In the genomic region with DNA sequence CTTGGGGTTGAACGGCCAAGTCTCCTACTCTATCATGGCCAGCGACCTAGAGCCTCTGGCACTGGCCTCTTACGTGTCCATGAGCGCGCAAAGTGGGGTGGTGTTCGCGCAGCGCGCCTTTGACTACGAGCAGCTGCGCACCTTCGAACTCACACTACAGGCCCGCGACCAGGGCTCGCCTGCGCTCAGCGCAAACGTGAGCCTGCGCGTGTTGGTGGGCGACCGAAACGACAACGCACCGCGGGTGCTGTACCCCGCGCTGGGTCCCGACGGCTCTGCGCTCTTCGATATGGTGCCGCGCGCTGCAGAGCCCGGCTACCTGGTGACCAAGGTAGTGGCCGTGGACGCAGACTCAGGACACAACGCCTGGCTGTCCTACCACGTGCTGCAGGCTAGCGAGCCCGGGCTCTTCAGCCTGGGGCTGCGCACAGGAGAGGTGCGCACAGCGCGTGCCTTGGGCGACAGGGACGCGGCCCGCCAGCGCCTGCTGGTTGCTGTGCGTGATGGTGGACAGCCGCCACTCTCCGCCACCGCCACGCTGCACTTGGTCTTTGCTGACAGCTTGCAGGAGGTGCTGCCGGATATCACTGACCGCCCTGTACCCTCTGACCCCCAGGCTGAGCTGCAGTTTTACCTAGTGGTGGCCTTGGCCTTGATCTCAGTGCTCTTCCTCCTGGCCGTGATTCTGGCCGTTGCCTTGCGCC, we compare ENCODE assay signal across 25 cellular contexts. TPM values are rescaled to one million over a fixed set of nuclear protein-coding genes. Genes with fewer than 3 reads are reported as not detected.
DNase-seq lines count a peak whose midpoint lies in the region; ATAC-seq and TF ChIP-seq lines count a peak whose summit lies in the region.
"Had no signal": no experiment of that assay in that cellular context is flagged by ENCODE, and none has a peak within 500 bp of the region (broad histone marks: within the 10 kb centered on the region; RNA-seq: fewer than 3 reads in every experiment).

No MANE protein-coding gene starts in this region.

- DNase-seq in natural killer cell treated with Interleukin-12 subunit alpha and Interleukin-12 subunit beta and Interleukin-15 and Interleukin-18, amount 100 ng/mL, for 72 hours (ENCODE audit: low spot score): no peak
- DNase-seq in natural killer cell: no peak
- DNase-seq in endothelial cell (ENCODE audit: low spot score): no peak
- DNase-seq in posterior vena cava (ENCODE audit: low spot score): peak; percentile 74
- no peak for DNase-seq in activated CD4-positive, CD25-positive, alpha-beta regulatory T cell (lab: John Stamatoyannopoulos, UW)
- DNase-seq in erythroblast (lab: John Stamatoyannopoulos, UW): no peak
- DNase-seq: activated CD4-positive, alpha-beta T cell treated with anti-CD3 and anti-CD28 coated beads, Interleukin-2, amount 10 ng/mL, durations not matched to agents 7 days and 5 days; activated CD8-positive, alpha-beta memory T cell treated with anti-CD3 and anti-CD28 coated beads, Interleukin-2, amount 10 ng/mL, durations not matched to agents 7 days and 5 days; activated T-cell treated with anti-CD3 and anti-CD28 coated beads, Interleukin-2, amount 50 U/mL, for 48 hours; colonic mucosa; effector memory CD4-positive, alpha-beta T cell; foreskin melanocyte; mammary epithelial cell; NCI-H1694; NCI-H2171; NCI-H524 treated with DMSO at 0.1 percent for 48 hours; nucleus accumbens; retina; SHP77; stimulated activated CD4-positive, alpha-beta T cell treated with anti-CD3 and anti-CD28 coated beads, Interleukin-1b, Interleukin-23, amount 100 ng/mL, for 48 hours; stimulated activated CD8-positive, alpha-beta memory T cell treated with anti-CD3 and anti-CD28 coated beads, Interleukin-4, amount 100 ng/mL, for 48 hours; T1000; upper lobe of right lung had no signal

- intact Hi-C loops in natural killer cell (cut with micrococcal nuclease) (no loop called here), posterior vena cava (cut with DNase I) (no loop called here)

- no peak for ATAC-seq in natural killer cell treated with Interleukin-12 subunit alpha and Interleukin-12 subunit beta and Interleukin-15 and Interleukin-18, amount 100 ng/mL, for 72 hours
- no peak for ATAC-seq in natural killer cell
- no peak for ATAC-seq in HG03039 (IDR thresholded peaks at IDR 0.05; ENCODE audit: unreplicated experiment)
- ATAC-seq: activated CD8-positive, alpha-beta memory T cell treated with anti-CD3 and anti-CD28 coated beads, Interleukin-2, amount 10 ng/mL, durations not matched to agents 7 days and 5 days; esophagus mucosa; upper lobe of right lung had no signal

- no peak for TF ChIP-seq POLR2A in erythroblast (IDR thresholded peaks at IDR 0.05; ENCODE audit: low read length)

- peaks cover 4% of the 10 kb centered on the region for H3K9me3 Mint-ChIP-seq in natural killer cell treated with Interleukin-12 subunit alpha and Interleukin-12 subunit beta and Interleukin-15 and Interleukin-18, amount 100 ng/mL, for 72 hours
- H3K9me3 Mint-ChIP-seq in natural killer cell (peaks cover 0 to 2% of the 10 kb centered on the region in 2 donors), endothelial cell (ENCODE audit: unreplicated experiment) (peaks cover 30% of the 10 kb centered on the region)

- H3K36me3 Mint-ChIP-seq in natural killer cell treated with Interleukin-12 subunit alpha and Interleukin-12 subunit beta and Interleukin-15 and Interleukin-18, amount 100 ng/mL, for 72 hours: peaks cover 12% of the 10 kb centered on the region
- H3K36me3 Mint-ChIP-seq in natural killer cell: no peaks in the 10 kb centered on the region
- peaks cover 48% of the 10 kb centered on the region for H3K36me3 Mint-ChIP-seq in endothelial cell (ENCODE audit: low read depth, unreplicated experiment)

- H3K4me1 Mint-ChIP-seq in natural killer cell treated with Interleukin-12 subunit alpha and Interleukin-12 subunit beta and Interleukin-15 and Interleukin-18, amount 100 ng/mL, for 72 hours (ENCODE audit: low read depth in 2 of 2): peaks cover 6 to 10% of the 10 kb centered on the region in 2 donors
- peaks cover 5 to 11% of the 10 kb centered on the region in 2 donors for H3K4me1 Mint-ChIP-seq in natural killer cell
- H3K4me1 Mint-ChIP-seq in endothelial cell (ENCODE audit: unreplicated experiment): peaks cover 2% of the 10 kb centered on the region
- H3K4me1 Mint-ChIP-seq: activated CD4-positive, alpha-beta T cell treated with anti-CD3 and anti-CD28 coated beads, Interleukin-2, amount 10 ng/mL, durations not matched to agents 7 days and 5 days; activated CD8-positive, alpha-beta memory T cell treated with anti-CD3 and anti-CD28 coated beads, Interleukin-2, amount 10 ng/mL, durations not matched to agents 7 days and 5 days had no signal

- H3K27me3 Mint-ChIP-seq in natural killer cell treated with Interleukin-12 subunit alpha and Interleukin-12 subunit beta and Interleukin-15 and Interleukin-18, amount 100 ng/mL, for 72 hours: peaks cover 38 to 56% of the 10 kb centered on the region in 2 donors
- peaks cover 46 to 60% of the 10 kb centered on the region in 2 donors for H3K27me3 Mint-ChIP-seq in natural killer cell (ENCODE audit: low read depth in 2 of 2)
- peaks cover 2% of the 10 kb centered on the region for H3K27me3 Mint-ChIP-seq in endothelial cell (ENCODE audit: unreplicated experiment)

- no peak overlapping the region for H3K27ac Mint-ChIP-seq in natural killer cell treated with Interleukin-12 subunit alpha and Interleukin-12 subunit beta and Interleukin-15 and Interleukin-18, amount 100 ng/mL, for 72 hours
- no peak overlapping the region for H3K27ac Mint-ChIP-seq in natural killer cell
- no peak overlapping the region for H3K27ac Mint-ChIP-seq in endothelial cell (ENCODE audit: unreplicated experiment)
- H3K27ac Mint-ChIP-seq: activated CD8-positive, alpha-beta memory T cell treated with anti-CD3 and anti-CD28 coated beads, Interleukin-2, amount 10 ng/mL, durations not matched to agents 7 days and 5 days had no signal

- no peak for TF ChIP-seq CTCF in natural killer cell (IDR thresholded peaks at IDR 0.05)
- TF ChIP-seq CTCF in endothelial cell (IDR thresholded peaks at IDR 0.05; ENCODE audit: unreplicated experiment): no peak

- peak overlapping the region; percentile 12 for H3K4me3 Mint-ChIP-seq in natural killer cell treated with Interleukin-12 subunit alpha and Interleukin-12 subunit beta and Interleukin-15 and Interleukin-18, amount 100 ng/mL, for 72 hours
- H3K4me3 Mint-ChIP-seq in natural killer cell (no peak overlapping the region), endothelial cell (ENCODE audit: unreplicated experiment) (peak overlapping the region; percentile 88)
- H3K4me3 Mint-ChIP-seq: activated CD8-positive, alpha-beta memory T cell treated with anti-CD3 and anti-CD28 coated beads, Interleukin-2, amount 10 ng/mL, durations not matched to agents 7 days and 5 days had no signal

RNA-seq across cellular contexts. Expression of gene PCDHGB5, which starts 2.0 kb away (rescaled TPM):
- total RNA-seq in natural killer cell treated with Interleukin-12 subunit alpha and Interleukin-12 subunit beta and Interleukin-15 and Interleukin-18, amount 100 ng/mL, for 72 hours: 1 to 10 TPM; 1.7 to 2.8 TPM
- total RNA-seq in natural killer cell (1 to 10 TPM; 1.3 to 4.2 (median 3.1) TPM), endothelial cell (ENCODE audit: unreplicated experiment) (5.5 TPM), posterior vena cava (1 to 10 TPM; 8.1 to 9.5 TPM)
- total RNA-seq: activated CD4-positive, alpha-beta T cell treated with anti-CD3 and anti-CD28 coated beads, Interleukin-2, amount 10 ng/mL, durations not matched to agents 7 days and 5 days; activated CD8-positive, alpha-beta memory T cell treated with anti-CD3 and anti-CD28 coated beads, Interleukin-2, amount 10 ng/mL, durations not matched to agents 7 days and 5 days had no signal

RNA-seq across cellular contexts. Expression of gene PCDHGA9, which starts 2.9 kb away (rescaled TPM):
- under 1 TPM; 0.71 to 0.92 TPM for total RNA-seq in natural killer cell treated with Interleukin-12 subunit alpha and Interleukin-12 subunit beta and Interleukin-15 and Interleukin-18, amount 100 ng/mL, for 72 hours
- 1 to 10 TPM in 2 of 3 donors, under 1 TPM in 1; 0.61 to 1.7 (median 1.0) TPM for total RNA-seq in natural killer cell
- total RNA-seq in endothelial cell (ENCODE audit: unreplicated experiment): 3.1 TPM
- total RNA-seq in posterior vena cava: 1 to 10 TPM; 5.6 to 7.2 TPM
- total RNA-seq: activated CD4-positive, alpha-beta T cell treated with anti-CD3 and anti-CD28 coated beads, Interleukin-2, amount 10 ng/mL, durations not matched to agents 7 days and 5 days; activated CD8-positive, alpha-beta memory T cell treated with anti-CD3 and anti-CD28 coated beads, Interleukin-2, amount 10 ng/mL, durations not matched to agents 7 days and 5 days had no signal

RNA-seq across cellular contexts. Expression of gene PCDHGA8, which starts 7.3 kb away (rescaled TPM):
- under 1 TPM; 0.19 to 0.20 TPM for total RNA-seq in natural killer cell treated with Interleukin-12 subunit alpha and Interleukin-12 subunit beta and Interleukin-15 and Interleukin-18, amount 100 ng/mL, for 72 hours
- total RNA-seq in natural killer cell: under 1 TPM; 0.07 to 0.28 (median 0.09) TPM
- 2.6 TPM for total RNA-seq in endothelial cell (ENCODE audit: unreplicated experiment)
- total RNA-seq in posterior vena cava: 1 to 10 TPM; 2.0 to 2.4 TPM
- total RNA-seq: activated CD4-positive, alpha-beta T cell treated with anti-CD3 and anti-CD28 coated beads, Interleukin-2, amount 10 ng/mL, durations not matched to agents 7 days and 5 days; activated CD8-positive, alpha-beta memory T cell treated with anti-CD3 and anti-CD28 coated beads, Interleukin-2, amount 10 ng/mL, durations not matched to agents 7 days and 5 days had no signal

RNA-seq across cellular contexts. Expression of gene PCDHGB6, which starts 8.1 kb away (rescaled TPM):
- total RNA-seq in natural killer cell treated with Interleukin-12 subunit alpha and Interleukin-12 subunit beta and Interleukin-15 and Interleukin-18, amount 100 ng/mL, for 72 hours: 1 to 10 TPM in 1 of 2 donors, under 1 TPM in 1; 0.89 to 1.1 TPM
- 1 to 10 TPM; 2.1 to 5.9 (median 2.9) TPM for total RNA-seq in natural killer cell
- 60.0 TPM for total RNA-seq in endothelial cell (ENCODE audit: unreplicated experiment)
- 1 to 10 TPM; 6.7 to 8.5 TPM for total RNA-seq in posterior vena cava
- total RNA-seq: activated CD8-positive, alpha-beta memory T cell treated with anti-CD3 and anti-CD28 coated beads, Interleukin-2, amount 10 ng/mL, durations not matched to agents 7 days and 5 days had no signal

RNA-seq across cellular contexts. Expression of gene PCDHGB4, which starts 12.2 kb away (rescaled TPM):
- under 1 TPM; 0.29 to 0.39 TPM for total RNA-seq in natural killer cell treated with Interleukin-12 subunit alpha and Interleukin-12 subunit beta and Interleukin-15 and Interleukin-18, amount 100 ng/mL, for 72 hours
- total RNA-seq in natural killer cell (under 1 TPM in 2 of 3 donors, not detected in 1; 0.31 to 0.40 TPM), endothelial cell (ENCODE audit: unreplicated experiment) (13.2 TPM), posterior vena cava (1 to 10 TPM; 4.8 to 5.7 TPM)
- total RNA-seq: activated CD4-positive, alpha-beta T cell treated with anti-CD3 and anti-CD28 coated beads, Interleukin-2, amount 10 ng/mL, durations not matched to agents 7 days and 5 days had no signal
